ENCODE assay signal across 15 cellular contexts in the genomic region with DNA sequence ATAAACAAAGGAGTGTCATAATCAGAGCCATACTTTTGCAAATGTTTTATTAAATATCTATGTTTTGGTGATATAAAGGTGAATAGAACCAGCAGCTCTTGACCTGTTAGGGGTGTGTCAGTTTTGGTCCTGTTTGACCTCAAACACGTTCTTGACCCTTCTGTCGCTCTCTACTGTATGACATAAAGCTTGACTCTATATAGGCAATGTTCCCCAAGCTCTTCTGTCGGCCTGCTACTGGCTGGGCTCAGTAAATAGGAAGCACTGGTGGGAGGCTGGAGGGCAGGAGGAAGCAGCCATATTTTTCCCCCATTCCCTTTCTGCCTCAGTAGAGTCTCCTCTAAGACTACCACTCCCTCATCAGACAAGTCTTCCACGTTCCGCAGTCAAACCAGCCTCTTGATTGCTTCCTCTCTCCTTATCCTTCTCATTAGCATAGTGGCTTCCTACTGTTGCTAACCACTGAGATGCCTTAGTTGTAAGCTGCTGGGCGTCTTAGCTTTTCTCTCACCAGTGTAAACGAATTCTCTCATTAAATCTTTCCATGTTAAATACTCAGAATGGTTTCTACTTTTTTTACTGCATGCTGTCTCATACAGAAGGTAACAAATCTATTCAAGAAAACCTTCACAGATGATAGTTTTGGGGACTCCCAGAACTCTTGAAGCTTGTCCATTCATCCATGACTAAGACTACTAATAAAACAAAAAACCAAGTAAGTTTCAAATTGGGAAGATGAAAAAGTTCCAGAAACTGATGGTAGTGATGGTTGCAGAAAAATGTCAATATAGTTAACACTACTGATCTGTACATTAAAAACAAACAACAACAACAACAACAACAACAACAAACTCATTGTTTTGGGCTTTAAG. TPM values are rescaled to one million over a fixed set of nuclear protein-coding genes. Genes with fewer than 3 reads are reported as not detected.
DNase-seq lines count a peak whose midpoint lies in the region; ATAC-seq and TF ChIP-seq lines count a peak whose summit lies in the region.
"Had no signal": no experiment of that assay in that cellular context is flagged by ENCODE, and none has a peak within 500 bp of the region (broad histone marks: within the 10 kb centered on the region; RNA-seq: fewer than 3 reads in every experiment).

No MANE protein-coding gene starts in this region.

- peak overlapping the region; percentile 2 for H3K27ac Mint-ChIP-seq in activated naive CD4-positive, alpha-beta T cell treated with anti-CD3 and anti-CD28 coated beads, Interleukin-2, amount 10 ng/mL, durations not matched to agents 7 days and 5 days
- H3K27ac Mint-ChIP-seq in activated naive CD4-positive, alpha-beta T cell treated with anti-CD3 and anti-CD28 coated beads, Interleukin-2, amount 50 U/mL, for 72 hours, result peak overlapping the region in 1 of 2 donors; percentile 20
- peak overlapping the region; percentile 69 for H3K27ac Mint-ChIP-seq in dendritic cell treated with granulocyte-macrophage colony-stimulating factor and Interleukin-4, amounts not matched to agents 40 ng/mL and 50 ng/mL, for 4 days
- H3K27ac Mint-ChIP-seq in nephron progenitor cell, result no peak overlapping the region

- peak overlapping the region; percentile 100; the same call in 1 of the 2 replicates for H3K4me3 ChIP-seq in SK-N-MC
- no peak overlapping the region for H3K4me3 ChIP-seq in coronary artery
- H3K4me3 ChIP-seq in HAP-1, result no peak overlapping the region
- H3K4me3 ChIP-seq: pancreas, tibial nerve had no signal

- H3K36me3 Mint-ChIP-seq in activated naive CD4-positive, alpha-beta T cell treated with anti-CD3 and anti-CD28 coated beads, Interleukin-2, amount 10 ng/mL, durations not matched to agents 7 days and 5 days, result peaks cover 52% of the 10 kb centered on the region
- H3K36me3 Mint-ChIP-seq in activated naive CD4-positive, alpha-beta T cell treated with anti-CD3 and anti-CD28 coated beads, Interleukin-2, amount 50 U/mL, for 72 hours, result peaks cover 19 to 27% of the 10 kb centered on the region in 2 donors
- H3K36me3 Mint-ChIP-seq in dendritic cell treated with granulocyte-macrophage colony-stimulating factor and Interleukin-4, amounts not matched to agents 40 ng/mL and 50 ng/mL, for 4 days (ENCODE audit: low read depth), result peaks cover 14% of the 10 kb centered on the region
- peaks cover 21% of the 10 kb centered on the region for H3K36me3 Mint-ChIP-seq in nephron progenitor cell (ENCODE audit: low read depth)

- H3K4me1 ChIP-seq in HAP-1, result peaks cover 9% of the 10 kb centered on the region

- H3K27ac ChIP-seq in SK-N-MC (no peak overlapping the region), coronary artery (no peak overlapping the region)
- H3K27ac ChIP-seq: pancreas, tibial nerve, VCaP had no signal

- peaks cover 21% of the 10 kb centered on the region for H3K36me3 ChIP-seq in SK-N-MC (ENCODE audit: insufficient read depth, low read length)
- H3K36me3 ChIP-seq in HAP-1 (replicated peaks), result peaks cover 9% of the 10 kb centered on the region
- H3K36me3 ChIP-seq: pancreas had no signal

- no peaks in the 10 kb centered on the region for H3K9me3 ChIP-seq in SK-N-MC (ENCODE audit: low read depth, low read length)
- H3K9me3 ChIP-seq in HAP-1, result no peaks in the 10 kb centered on the region
- H3K9me3 ChIP-seq: pancreas, tibial nerve had no signal

- CTCF ChIA-PET in activated naive CD4-positive, alpha-beta T cell treated with anti-CD3 and anti-CD28 coated beads, Interleukin-2, amount 10 ng/mL, durations not matched to agents 7 days and 5 days (lab: Charles Lee), result interaction anchor here (1.0 kb wide), 1 partner anchor 12 kb away, joined by 4 read pairs; no protein-coding TSS in a partner anchor

- no peaks in the 10 kb centered on the region for H3K27me3 ChIP-seq in HAP-1 (ENCODE audit: low read depth)
- H3K27me3 ChIP-seq: pancreas, tibial nerve had no signal

- TF ChIP-seq CTCF in nephron progenitor cell (IDR thresholded peaks at IDR 0.05) (no peak), coronary artery (IDR thresholded peaks at IDR 0.05) (no peak)

- no peak for DNase-seq in activated naive CD4-positive, alpha-beta T cell treated with anti-CD3 and anti-CD28 coated beads, Interleukin-2, amount 10 ng/mL, durations not matched to agents 7 days and 5 days
- no peak for DNase-seq in activated naive CD4-positive, alpha-beta T cell treated with anti-CD3 and anti-CD28 coated beads, Interleukin-2, amount 50 U/mL, for 72 hours (ENCODE audit: low spot score in 2 of 2)
- DNase-seq in SK-N-MC (ENCODE audit: low read depth, low spot score) (no peak), nephron progenitor cell (no peak), coronary artery (ENCODE audit: low spot score) (no peak), HAP-1 (ENCODE audit: low spot score in 2 of 2) (no peak)
- no peak for DNase-seq in activated T-cell treated with anti-CD3 and anti-CD28 coated beads, Interleukin-2, amount 50 U/mL, for 48 hours
- DNase-seq: NCI-H2081 treated with DMSO at 0.1 percent for 48 hours; NCI-H82; pancreas; SHP77; stimulated activated CD4-positive, alpha-beta T cell treated with anti-CD3 and anti-CD28 coated beads, Interleukin-12 subunit alpha, Interleukin-12 subunit beta, amount 100 ng/mL, for 4 hours had no signal

- no peak overlapping the region for H3K9ac ChIP-seq in SK-N-MC (ENCODE audit: insufficient read length)

- in situ Hi-C loops in HAP-1 (cut with MboI; ENCODE audit: low sequenced_read_pairs), result loop anchor here (25.0 kb wide), 1 partner anchor 443 kb away; a partner anchor contains a TSS

- H3K27me3 Mint-ChIP-seq in activated naive CD4-positive, alpha-beta T cell treated with anti-CD3 and anti-CD28 coated beads, Interleukin-2, amount 10 ng/mL, durations not matched to agents 7 days and 5 days, result no peaks in the 10 kb centered on the region
- H3K27me3 Mint-ChIP-seq in dendritic cell treated with granulocyte-macrophage colony-stimulating factor and Interleukin-4, amounts not matched to agents 40 ng/mL and 50 ng/mL, for 4 days, result no peaks in the 10 kb centered on the region
- no peaks in the 10 kb centered on the region for H3K27me3 Mint-ChIP-seq in nephron progenitor cell (ENCODE audit: low read depth, poor library complexity)

- ATAC-seq in activated naive CD4-positive, alpha-beta T cell treated with anti-CD3 and anti-CD28 coated beads, Interleukin-2, amount 50 U/mL, for 72 hours, result no peak
- ATAC-seq: pancreas had no signal

- intact Hi-C loops in dendritic cell treated with granulocyte-macrophage colony-stimulating factor and Interleukin-4, amounts not matched to agents 40 ng/mL and 50 ng/mL, for 4 days (cut with micrococcal nuclease), result no loop called here

- peak overlapping the region; percentile 61 for H3K4me3 Mint-ChIP-seq in activated naive CD4-positive, alpha-beta T cell treated with anti-CD3 and anti-CD28 coated beads, Interleukin-2, amount 10 ng/mL, durations not matched to agents 7 days and 5 days
- H3K4me3 Mint-ChIP-seq in dendritic cell treated with granulocyte-macrophage colony-stimulating factor and Interleukin-4, amounts not matched to agents 40 ng/mL and 50 ng/mL, for 4 days, result no peak overlapping the region
- no peak overlapping the region for H3K4me3 Mint-ChIP-seq in nephron progenitor cell

- peaks cover 57% of the 10 kb centered on the region for H3K4me1 Mint-ChIP-seq in activated naive CD4-positive, alpha-beta T cell treated with anti-CD3 and anti-CD28 coated beads, Interleukin-2, amount 10 ng/mL, durations not matched to agents 7 days and 5 days
- H3K4me1 Mint-ChIP-seq in dendritic cell treated with granulocyte-macrophage colony-stimulating factor and Interleukin-4, amounts not matched to agents 40 ng/mL and 50 ng/mL, for 4 days (ENCODE audit: low read depth), result peaks cover 46% of the 10 kb centered on the region
- H3K4me1 Mint-ChIP-seq in nephron progenitor cell, result peaks cover 27% of the 10 kb centered on the region

- no peaks in the 10 kb centered on the region for H3K9me3 Mint-ChIP-seq in activated naive CD4-positive, alpha-beta T cell treated with anti-CD3 and anti-CD28 coated beads, Interleukin-2, amount 10 ng/mL, durations not matched to agents 7 days and 5 days
- no peaks in the 10 kb centered on the region for H3K9me3 Mint-ChIP-seq in activated naive CD4-positive, alpha-beta T cell treated with anti-CD3 and anti-CD28 coated beads, Interleukin-2, amount 50 U/mL, for 72 hours
- no peaks in the 10 kb centered on the region for H3K9me3 Mint-ChIP-seq in dendritic cell treated with granulocyte-macrophage colony-stimulating factor and Interleukin-4, amounts not matched to agents 40 ng/mL and 50 ng/mL, for 4 days
- no peaks in the 10 kb centered on the region for H3K9me3 Mint-ChIP-seq in nephron progenitor cell

RNA-seq across cellular contexts. Expression of a gene that starts 3.3 kb away (rescaled TPM):
- total RNA-seq in activated naive CD4-positive, alpha-beta T cell treated with anti-CD3 and anti-CD28 coated beads, Interleukin-2, amount 50 U/mL, for 72 hours, result 10 to 100 TPM; 27.4 to 52.9 TPM

RNA-seq across cellular contexts. Expression of a gene that starts 3.7 kb away (rescaled TPM):
- total RNA-seq in activated naive CD4-positive, alpha-beta T cell treated with anti-CD3 and anti-CD28 coated beads, Interleukin-2, amount 50 U/mL, for 72 hours, result 10 to 100 TPM; 36.4 to 81.3 TPM
